Comparison of ENCODE assay signal across 16 cellular contexts in the genomic region with DNA sequence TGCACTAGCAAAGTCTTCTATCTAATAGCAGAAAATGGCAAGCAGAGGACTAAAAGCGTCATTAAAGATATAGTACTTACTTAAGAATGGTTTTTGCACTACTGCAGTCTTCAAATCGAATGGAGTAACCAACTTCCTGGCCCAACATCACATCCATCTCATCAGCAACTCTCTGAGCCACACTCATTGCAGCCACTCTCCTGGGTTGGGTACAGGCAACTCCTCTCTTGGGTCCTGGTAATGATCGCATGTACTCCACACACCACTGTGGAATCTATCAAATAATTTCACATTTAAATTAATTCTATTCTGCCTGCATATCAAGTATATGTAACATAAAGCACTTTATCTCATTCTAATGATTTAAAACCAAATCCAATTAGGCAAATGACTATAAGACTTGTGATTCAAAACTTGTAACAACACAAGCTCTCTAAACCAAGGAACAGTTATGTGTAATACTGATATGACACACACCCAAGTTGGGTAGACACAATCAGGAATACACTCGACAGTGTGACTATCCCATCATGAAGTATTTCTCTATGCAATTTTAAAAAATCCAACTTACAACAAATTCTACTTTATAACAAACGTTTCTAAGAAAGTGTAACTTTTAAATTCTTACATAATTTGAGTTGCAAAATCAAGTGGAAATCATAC. TPM values are rescaled to one million over a fixed set of nuclear protein-coding genes. Genes with fewer than 3 reads are reported as not detected.
A peak's percentile ranks its signal among the peaks of the same experiment; 100 is the strongest.
DNase-seq lines count a peak whose midpoint lies in the region; ATAC-seq, FAIRE-seq and TF ChIP-seq lines count a peak whose summit lies in the region.
"Had no signal": no experiment of that assay in that cellular context is flagged by ENCODE, and none has a peak within 500 bp of the region (broad histone marks: within the 10 kb centered on the region; RNA-seq: fewer than 3 reads in every experiment).

No MANE protein-coding gene starts in this region.

- no peak overlapping the region for H2AFZ ChIP-seq in GM12878 (ENCODE audit: control insufficient read depth, low read depth, low read length)
- H2AFZ ChIP-seq: GM23248 had no signal

- H3K4me1 ChIP-seq in GM12878 (ENCODE audit: control insufficient read depth, insufficient read depth, low read length) (peaks cover 3% of the 10 kb centered on the region), subcutaneous abdominal adipose tissue (ENCODE audit: control insufficient read depth in 5 of 5, insufficient read depth in 5 of 5, low read length in 5 of 5) (peaks cover 0 to 31% (median 14%) of the 10 kb centered on the region in 5 donors), uterus (peaks cover 0 to 7% of the 10 kb centered on the region in 2 donors)

- peak overlapping the region; percentile 30 for H3K4me3 Mint-ChIP-seq in stimulated activated naive CD8-positive, alpha-beta T cell treated with anti-CD3 and anti-CD28 coated beads, Interleukin-15, Interleukin-2, amounts not matched to agents 100 ng/mL and 50 ng/mL, for 24 hours
- H3K4me3 Mint-ChIP-seq: activated B cell treated with CpG ODN at 0.5 μM for 24 hours, type B pancreatic cell had no signal

- intact Hi-C loops in GM12878 (cut with micrococcal nuclease; ENCODE audit: unreplicated experiment) (loop anchor here (1.0 kb wide), 1 partner anchor 8 kb away; no protein-coding TSS in a partner anchor), uterus (cut with DNase I; ENCODE audit: low total_unique reads) (no loop called here), sciatic nerve (cut with DNase I) (no loop called here)

- H3K27me3 Mint-ChIP-seq in stimulated activated naive CD8-positive, alpha-beta T cell treated with anti-CD3 and anti-CD28 coated beads, Interleukin-15, Interleukin-2, amounts not matched to agents 100 ng/mL and 50 ng/mL, for 24 hours: no peaks in the 10 kb centered on the region
- H3K27me3 Mint-ChIP-seq: activated B cell treated with CpG ODN at 0.5 μM for 24 hours, type B pancreatic cell had no signal

- H3K4me2 ChIP-seq in GM12878 (ENCODE audit: control insufficient read depth, insufficient read depth): no peak overlapping the region; the same call in 1 of the 2 replicates

- DNase-seq in stimulated activated naive CD8-positive, alpha-beta T cell treated with anti-CD3 and anti-CD28 coated beads, Interleukin-15, Interleukin-2, amounts not matched to agents 100 U/mL and 50 U/mL, for 24 hours: no peak
- DNase-seq in GM12878 (ENCODE audit: low read depth, low spot score) (no peak), uterus (no peak), sciatic nerve (ENCODE audit: low spot score) (no peak), midbrain (lab: John Stamatoyannopoulos, UW) (no peak)
- DNase-seq: activated B cell treated with CpG ODN at 0.5 μM for 24 hours; activated effector memory CD4-positive, alpha-beta T cell treated with Interleukin-2 at 50 U/mL for 16 hours; effector memory CD4-positive, alpha-beta T cell; EL; GM23248; NCI-H1092 treated with DMSO at 0.1 percent for 48 hours; NCI-H226 had no signal

- H3K36me3 ChIP-seq in GM12878 (ENCODE audit: control insufficient read depth in 2 of 2, insufficient read depth in 2 of 2, low read length in 1 of 2) (peaks cover 4 to 32% of the 10 kb centered on the region in 2 experiments), subcutaneous abdominal adipose tissue (ENCODE audit: control insufficient read depth in 5 of 5, insufficient read depth in 5 of 5, low read length in 5 of 5) (peaks cover 15 to 41% (median 20%) of the 10 kb centered on the region in 5 donors), uterus (no peaks in the 10 kb centered on the region)

- H3K27ac ChIP-seq in GM12878 (ENCODE audit: control insufficient read depth, insufficient read depth) (no peak overlapping the region), subcutaneous abdominal adipose tissue (ENCODE audit: low read depth, low read length) (peak overlapping the region; percentile 19), uterus (no peak overlapping the region)
- H3K27ac ChIP-seq: GM23248 had no signal

- peaks cover 85% of the 10 kb centered on the region for H3K36me3 Mint-ChIP-seq in stimulated activated naive CD8-positive, alpha-beta T cell treated with anti-CD3 and anti-CD28 coated beads, Interleukin-15, Interleukin-2, amounts not matched to agents 100 ng/mL and 50 ng/mL, for 24 hours (ENCODE audit: low read depth)

- H3K4me3 ChIP-seq in GM12878 (no peak overlapping the region), subcutaneous abdominal adipose tissue (ENCODE audit: low read depth in 1 of 5, low read length in 5 of 5) (no peak overlapping the region), uterus (no peak overlapping the region)
- H3K4me3 ChIP-seq: GM23248 had no signal

- H4K20me1 ChIP-seq in GM12878 (ENCODE audit: control insufficient read depth, insufficient read depth): peaks cover 13% of the 10 kb centered on the region

- H3K9ac ChIP-seq in GM12878 (ENCODE audit: control insufficient read depth, insufficient read depth, low read length) (no peak overlapping the region), subcutaneous abdominal adipose tissue (ENCODE audit: low read length in 5 of 5) (no peak overlapping the region)
- H3K9ac ChIP-seq: GM23248 had no signal

- TF ChIP-seq RAD21 in GM12878 (IDR thresholded peaks at IDR 0.05; ENCODE audit: insufficient read depth, low read depth, low read length): no peak

- no peaks in the 10 kb centered on the region; the same call in none of the 3 replicates for H3K9me3 ChIP-seq in GM12878 (replicated peaks; ENCODE audit: control insufficient read depth, insufficient read depth, low read length)
- H3K9me3 ChIP-seq in subcutaneous abdominal adipose tissue (ENCODE audit: control insufficient read depth in 5 of 5, low read length in 5 of 5): no peaks in the 10 kb centered on the region
- no peaks in the 10 kb centered on the region for H3K9me3 ChIP-seq in uterus

- TF ChIP-seq CTCF in GM12878 (IDR thresholded peaks at IDR 0.05 in 2 of 3, conservative IDR thresholded peaks at IDR 0.05 in 1 of 3; ENCODE audit: control insufficient read depth in 2 of 3, extremely low read depth in 1 of 3, insufficient read depth in 1 of 3, low read depth in 3 of 3, low read length in 3 of 3) (no peak), uterus (IDR thresholded peaks at IDR 0.05) (no peak)

- no peak for TF ChIP-seq EP300 in GM12878 (IDR thresholded peaks at IDR 0.05; ENCODE audit: borderline replicate concordance in 1 of 2, control insufficient read depth in 1 of 2, low read depth in 2 of 2, low read length in 2 of 2)

- H3K4me1 Mint-ChIP-seq in stimulated activated naive CD8-positive, alpha-beta T cell treated with anti-CD3 and anti-CD28 coated beads, Interleukin-15, Interleukin-2, amounts not matched to agents 100 ng/mL and 50 ng/mL, for 24 hours (ENCODE audit: low read depth): peaks cover 82% of the 10 kb centered on the region

- no peaks in the 10 kb centered on the region for H3K27me3 ChIP-seq in GM12878 (replicated peaks in 1 of 2; ENCODE audit: control insufficient read depth in 2 of 2, insufficient read depth in 2 of 2, low read length in 1 of 2)
- H3K27me3 ChIP-seq in subcutaneous abdominal adipose tissue (ENCODE audit: control insufficient read depth in 5 of 5, insufficient read depth in 4 of 5, low read length in 5 of 5): no peaks in the 10 kb centered on the region
- no peaks in the 10 kb centered on the region for H3K27me3 ChIP-seq in uterus

- peaks cover 91% of the 10 kb centered on the region for H3K79me2 ChIP-seq in GM12878 (ENCODE audit: control insufficient read depth, insufficient read depth, low read length)

- POLR2A ChIA-PET in GM12878 (lab: Charles Lee): interaction anchor here (0.7 to 1.3 kb wide), 3 partner anchors 14 to 43 kb away, joined by 3 read pairs; a partner anchor contains a TSS

- TF ChIP-seq POLR2A in GM12878 (IDR thresholded peaks at IDR 0.05; ENCODE audit: low read depth, low read length) (no peak), uterus (IDR thresholded peaks at IDR 0.05) (no peak)

- CTCF ChIA-PET in GM12878 (lab: Yijun Ruan, JAX): interaction anchor here (1.1 kb wide), 3 partner anchors 12 to 20 kb away, joined by 3 to 8 read pairs (median 4); no protein-coding TSS in a partner anchor

- no peak overlapping the region for H3K27ac Mint-ChIP-seq in stimulated activated naive CD8-positive, alpha-beta T cell treated with anti-CD3 and anti-CD28 coated beads, Interleukin-15, Interleukin-2, amounts not matched to agents 100 ng/mL and 50 ng/mL, for 24 hours
- H3K27ac Mint-ChIP-seq: activated B cell treated with CpG ODN at 0.5 μM for 24 hours, type B pancreatic cell had no signal

- WGBS in GM12878 (ENCODE audit: insufficient coverage, insufficient replicate concordance, low lambda C conversion rate, missing lambda C conversion rate): 55% methylated on average over 5 of the region's 5 CpGs

- no peaks in the 10 kb centered on the region for H3K9me3 Mint-ChIP-seq in stimulated activated naive CD8-positive, alpha-beta T cell treated with anti-CD3 and anti-CD28 coated beads, Interleukin-15, Interleukin-2, amounts not matched to agents 100 ng/mL and 50 ng/mL, for 24 hours
- H3K9me3 Mint-ChIP-seq: activated B cell treated with CpG ODN at 0.5 μM for 24 hours had no signal

- FAIRE-seq in GM12878 (lab: Jason Lieb, UNC): no peak

- BruUV-seq in GM12878 (replicated peaks; lab: Mats Ljungman, UMichigan): no TSS peak

- ATAC-seq in stimulated activated naive CD8-positive, alpha-beta T cell treated with anti-CD3 and anti-CD28 coated beads, Interleukin-15, Interleukin-2, amounts not matched to agents 100 U/mL and 50 U/mL, for 24 hours: no peak
- ATAC-seq in GM21717 (IDR thresholded peaks at IDR 0.05; ENCODE audit: unreplicated experiment): peak; percentile 16
- ATAC-seq in GM12878: peak; percentile 58
- ATAC-seq in sciatic nerve: no peak

- in situ Hi-C loops in GM12878 (cut with MboI): loop anchor here (25.0 kb wide), 1 partner anchor 817 kb away; a partner anchor contains a TSS

- SMC1A ChIA-PET in GM12878 (lab: Charles Lee; ENCODE audit: uncharacterized antibody, unreplicated experiment): interaction anchor here (0.9 to 3.3 kb wide), 6 partner anchors 10 to 33 kb away, joined by 3 to 23 read pairs (median 6); no protein-coding TSS in a partner anchor

- RAD21 ChIA-PET in GM12878 (lab: Charles Lee; ENCODE audit: unreplicated experiment): interaction anchor here (0.8 kb wide), 1 partner anchor 34 kb away, joined by 3 read pairs; no protein-coding TSS in a partner anchor

RNA-seq across cellular contexts. Expression of a gene that starts 13.6 kb away (rescaled TPM):
- 593 and 596 TPM in 2 replicates for total RNA-seq in GM12878 (2013; cell fraction: nucleolus; rRNA removed)
- total RNA-seq in GM12878 (2014; rRNA removed): 269 and 322 TPM in 2 replicates
- total RNA-seq in GM12878 (2014; rRNA removed; fragmentation: Illumina TruSeq; extraction: Trizol): 223 and 228 TPM in 2 replicates
- 166 and 167 TPM in 2 replicates for total RNA-seq in GM12878 (2021)
- 104 TPM for polyA plus RNA-seq in GM12878 (2011; ENCODE audit: low read depth)
- polyA plus RNA-seq in GM12878 (2011; rRNA removed): 242 and 333 TPM in 2 replicates
- polyA plus RNA-seq in GM12878 (2011; cell fraction: cytosol; rRNA removed): 92.7 and 108 TPM in 2 replicates
- 256 and 313 TPM in 2 replicates for polyA plus RNA-seq in GM12878 (2011; cell fraction: nucleus; rRNA removed)
- 107 and 121 TPM in 2 replicates for polyA plus RNA-seq in GM12878 (2012)
- 201 and 240 TPM in 2 replicates for polyA plus RNA-seq in GM12878 (2014; fragmentation: Illumina TruSeq; extraction: Trizol)
- polyA plus RNA-seq in GM12878 (2014; fragmentation: Nextera tagmentation; extraction: Ambion mirVana): 100 to 1,000 TPM; 177 to 181 TPM
- polyA plus RNA-seq in GM12878 (2014; rRNA removed): 147 and 166 TPM in 2 replicates
- 100 to 1,000 TPM; 179 to 186 TPM for polyA plus RNA-seq in GM12878 (2016; fragmentation: Nextera tagmentation; extraction: Ambion mirVana)
- polyA minus RNA-seq in GM12878 (2011; rRNA and poly(A)+ RNA removed): 190 and 275 TPM in 2 replicates
- 59.9 and 67.4 TPM in 2 replicates for polyA minus RNA-seq in GM12878 (2011; cell fraction: cytosol; rRNA and poly(A)+ RNA removed)
- polyA minus RNA-seq in GM12878 (2011; cell fraction: nucleus; rRNA and poly(A)+ RNA removed): 224 and 298 TPM in 2 replicates
- 100 to 1,000 TPM; 113 to 334 (median 139) TPM for total RNA-seq in uterus
- 131 TPM for total RNA-seq in sciatic nerve

Comparison
In these comparisons a context has a peak if more than half of its experiments do, and no peak if none do; other contexts are left out.
1. ATAC-seq: peak in GM21717 (single experiment) and GM12878 (single experiment); none in stimulated activated naive CD8-positive, alpha-beta T cell treated with anti-CD3 and anti-CD28 coated beads, Interleukin-15, Interleukin-2, amounts not matched to agents 100 U/mL and 50 U/mL, for 24 hours (single experiment) and sciatic nerve (single experiment).